ENCODE assay signal across 6 cellular contexts in the genomic region with DNA sequence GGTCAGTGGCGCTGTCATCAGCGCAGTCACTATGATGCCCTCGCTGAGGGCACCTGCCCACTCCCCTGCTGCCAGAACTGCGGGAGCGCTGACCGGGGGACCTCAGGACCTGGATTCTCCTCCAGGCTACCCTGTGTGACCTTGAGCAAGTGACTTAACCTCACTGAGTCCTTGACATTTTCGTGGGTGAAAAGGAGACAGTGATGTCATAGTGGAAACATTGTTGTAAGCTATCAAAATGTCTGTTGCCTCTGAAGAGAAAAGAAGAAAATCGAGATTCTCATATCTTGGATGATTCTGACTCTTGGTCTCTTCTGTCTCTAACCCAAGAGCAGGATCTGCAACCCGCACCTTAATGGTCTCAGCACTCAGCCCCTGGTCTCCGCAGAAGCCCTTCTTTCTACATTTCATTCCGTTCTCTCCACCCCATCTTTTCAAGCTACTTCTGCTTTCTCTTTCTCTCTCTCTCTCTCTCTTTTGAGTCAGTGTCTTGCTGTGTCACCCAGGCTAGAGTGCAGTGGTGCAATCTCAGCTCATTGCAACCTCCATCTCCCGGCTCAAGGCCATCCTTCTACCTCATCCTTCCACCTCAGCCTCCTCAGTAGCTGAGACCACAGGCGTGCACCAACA. TPM values are rescaled to one million over a fixed set of nuclear protein-coding genes. Genes with fewer than 3 reads are reported as not detected.
DNase-seq lines count a peak whose midpoint lies in the region; ATAC-seq and TF ChIP-seq lines count a peak whose summit lies in the region.

No MANE protein-coding gene starts in this region.

- H3K9me3 ChIP-seq in body of pancreas = no peaks in the 10 kb centered on the region

- peak overlapping the region; percentile 77 to 96 (median 86) for H3K27ac ChIP-seq in body of pancreas

- DNase-seq in LNCaP clone FGC (ENCODE audit: low read depth) (no peak), body of pancreas (no peak), neural crest cell (ENCODE audit: low read depth, low spot score) (no peak), iPS-NIHi7 (ENCODE audit: extremely low spot score) (no peak), NCI-H226 (no peak)

- ATAC-seq in GM19397 (IDR thresholded peaks at IDR 0.05; ENCODE audit: unreplicated experiment) = peak; percentile 15
- peak; percentile 4 for ATAC-seq in body of pancreas

- H3K36me3 Mint-ChIP-seq in neural crest cell (ENCODE audit: low read depth) = no peaks in the 10 kb centered on the region

- peaks cover 0 to 2% of the 10 kb centered on the region in 2 donors for H3K36me3 ChIP-seq in body of pancreas (replicated peaks in 1 of 2; ENCODE audit: insufficient read depth in 1 of 2, low read depth in 2 of 2)

- peak overlapping the region; percentile 35 for H3K4me3 Mint-ChIP-seq in neural crest cell

- intact Hi-C loops in body of pancreas (cut with DNase I) = no loop called here

- H3K4me3 ChIP-seq in LNCaP clone FGC (ENCODE audit: low read depth, low read length) = peak overlapping the region; percentile 84
- peak overlapping the region; percentile 20 to 67 for H3K4me3 ChIP-seq in body of pancreas

- H3K4me1 Mint-ChIP-seq in neural crest cell = no peaks in the 10 kb centered on the region

- H3K27ac Mint-ChIP-seq in neural crest cell (ENCODE audit: unreplicated experiment) = no peak overlapping the region

- 24 to 49% methylated on average over 7 to 12 of the region's 13 CpGs for WGBS in body of pancreas, 2 donors

- TF ChIP-seq CTCF in LNCaP clone FGC (IDR thresholded peaks at IDR 0.05; ENCODE audit: control insufficient read depth, extremely low read depth, insufficient read depth) = no peak
- no peak for TF ChIP-seq CTCF in body of pancreas (IDR thresholded peaks at IDR 0.05)
- no peak for TF ChIP-seq CTCF in neural crest cell (conservative IDR thresholded peaks at IDR 0.05)

- peaks cover 95% of the 10 kb centered on the region for H3K27me3 Mint-ChIP-seq in neural crest cell (ENCODE audit: low read depth)

- no peaks in the 10 kb centered on the region for H3K27me3 ChIP-seq in body of pancreas

- no peak for TF ChIP-seq POLR2A in body of pancreas (IDR thresholded peaks at IDR 0.05)

- peaks cover 46% of the 10 kb centered on the region for H3K4me1 ChIP-seq in body of pancreas

- no peaks in the 10 kb centered on the region for H3K9me3 Mint-ChIP-seq in neural crest cell

RNA-seq across cellular contexts. Expression of a gene that starts 1.0 kb away (rescaled TPM):
- 10 to 100 TPM; 17.8 to 20.2 TPM for total RNA-seq in body of pancreas
- total RNA-seq in neural crest cell = 0.14 TPM in 1 of 2 replicates, not detected in the other

RNA-seq across cellular contexts. Expression of a gene that starts 1.7 kb away (rescaled TPM):
- total RNA-seq in body of pancreas = not detected
- not detected in 2 replicates for total RNA-seq in neural crest cell

RNA-seq across cellular contexts. Expression of a gene that starts 9.4 kb away (rescaled TPM):
- 10 to 100 TPM in 1 of 2 donors, 1 to 10 TPM in 1; 8.0 to 16.8 TPM for total RNA-seq in body of pancreas
- 28.5 and 31.2 TPM in 2 replicates for total RNA-seq in neural crest cell

RNA-seq across cellular contexts. Expression of a gene that starts 9.5 kb away (rescaled TPM):
- total RNA-seq in body of pancreas (10 to 100 TPM in 1 of 2 donors, 1 to 10 TPM in 1; 3.1 to 11.2 TPM), neural crest cell (11.2 and 12.7 TPM in 2 replicates)

RNA-seq across cellular contexts. Expression of a gene that starts 24.5 kb away (rescaled TPM):
- 10 to 100 TPM; 60.3 to 68.0 TPM for total RNA-seq in body of pancreas
- 59.2 and 59.7 TPM in 2 replicates for total RNA-seq in neural crest cell

Comparison
In these comparisons a context has a peak if more than half of its experiments do, and no peak if none do; other contexts are left out.
1. RNA of a gene that starts 1.0 kb away (total RNA-seq): 17.8 to 20.2 TPM in body of pancreas; 0.14 TPM in neural crest cell; every median in the first group is over 10 times any median in the second.